In genomic region chr10:48777056-48777455, GRCh38 we compare ENCODE assay signal across 24 cellular contexts.
"Had no signal": no experiment of that assay in that cellular context is flagged by ENCODE, and none has a peak within 500 bp of the region (broad histone marks: within the 10 kb centered on the region; RNA-seq: fewer than 3 reads in every experiment).

No MANE protein-coding gene starts in this region.

- H3K36me3 ChIP-seq: MG63, SJSA1 had no signal

- H3K4me3 ChIP-seq: MG63, SJSA1, SK-N-MC had no signal

- H3K27ac ChIP-seq: SJSA1, SK-N-MC had no signal

- H3K4me1 ChIP-seq: SJSA1 had no signal

- H3K27me3 ChIP-seq: MG63, SJSA1 had no signal

- H3K9me3 ChIP-seq: MG63, SJSA1 had no signal

- ATAC-seq: HepG2 had no signal

- DNase-seq: IMR-90, Karpas-422, KG1, MG63, NCI-H1092, NCI-H1105 treated with DMSO at 0.1 percent for 48 hours, NCI-H1417 treated with DMSO at 0.1 percent for 48 hours, NCI-H146, NCI-H1694 treated with DMSO at 0.1 percent for 48 hours, NCI-H1930, NCI-H2081, NCI-H2171, NCI-H226, NCI-H446, NCI-H510A, NCI-H524 treated with DMSO at 0.1 percent for 48 hours, NCI-H69, NCI-H774, Right ventricle myocardium superior, RPMI8226, SIG-M5 had no signal
